ENCODE assay signal across 32 cellular contexts in the genomic region with DNA sequence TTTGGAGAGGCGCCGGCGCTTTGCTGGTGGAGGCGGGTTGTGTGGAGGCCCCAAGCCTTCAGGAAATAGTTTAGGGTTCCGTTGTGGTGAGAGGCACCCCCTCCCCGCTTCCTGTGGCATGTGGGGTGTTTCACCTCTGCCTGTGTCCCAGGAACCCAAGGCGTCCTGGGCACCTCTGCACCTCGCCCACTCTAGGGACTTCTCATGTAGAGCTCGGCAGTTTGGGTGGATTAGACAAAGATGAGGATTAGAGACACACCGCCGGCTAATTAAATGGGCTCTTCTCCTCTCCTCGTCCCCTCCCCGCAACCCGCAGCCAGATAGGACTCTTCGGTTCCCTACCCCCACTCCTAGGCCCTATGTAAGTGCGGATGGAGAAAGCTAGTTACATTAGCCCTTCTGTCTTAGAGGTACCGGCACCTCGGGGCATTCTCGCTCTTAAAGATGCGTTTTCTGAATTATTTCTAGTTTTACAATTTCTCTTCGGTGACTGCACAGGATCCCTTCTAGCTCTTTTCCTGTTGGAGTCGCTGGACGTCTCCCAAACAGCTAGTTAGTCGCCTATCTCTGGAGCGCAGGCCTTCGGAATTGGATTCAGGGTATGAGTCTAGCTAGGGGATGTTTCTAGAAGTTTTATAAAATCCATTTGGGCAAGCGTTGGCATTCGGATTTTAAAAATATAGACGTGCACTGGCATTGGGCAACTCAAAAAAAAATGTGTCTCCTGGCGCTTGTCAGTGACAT. TPM values are rescaled to one million over a fixed set of nuclear protein-coding genes. Genes with fewer than 3 reads are reported as not detected.
DNase-seq lines count a peak whose midpoint lies in the region; ATAC-seq and TF ChIP-seq lines count a peak whose summit lies in the region.
"Had no signal": no experiment of that assay in that cellular context is flagged by ENCODE, and none has a peak within 500 bp of the region (broad histone marks: within the 10 kb centered on the region; RNA-seq: fewer than 3 reads in every experiment).

No MANE protein-coding gene starts in this region.

- intact Hi-C loops in PC-3 (cut with micrococcal nuclease): no loop called here

- H3K4me1 Mint-ChIP-seq in endothelial cell (ENCODE audit: unreplicated experiment): peaks cover 12% of the 10 kb centered on the region
- H3K4me1 Mint-ChIP-seq in neural progenitor cell: peaks cover 32% of the 10 kb centered on the region
- H3K4me1 Mint-ChIP-seq in stimulated activated effector memory CD8-positive, alpha-beta T cell treated with anti-CD3 and anti-CD28 coated beads, Interleukin-12 subunit alpha, Interleukin-12 subunit beta, amount 100 ng/mL, for 72 hours: no peaks in the 10 kb centered on the region

- ATAC-seq in GM19351 (IDR thresholded peaks at IDR 0.05; ENCODE audit: unreplicated experiment): no peak
- no peak for ATAC-seq in stimulated activated effector memory CD8-positive, alpha-beta T cell treated with anti-CD3 and anti-CD28 coated beads, Interleukin-12 subunit alpha, Interleukin-12 subunit beta, amount 100 ng/mL, for 72 hours
- no peak for ATAC-seq in GM18858 (IDR thresholded peaks at IDR 0.05; ENCODE audit: unreplicated experiment)
- ATAC-seq in PC-3: no peak
- ATAC-seq: activated CD4-positive, alpha-beta T cell treated with anti-CD3 and anti-CD28 coated beads for 36 hours; heart left ventricle; naive thymus-derived CD4-positive, alpha-beta T cell had no signal

- H3K27me3 ChIP-seq in H7 (ENCODE audit: control insufficient read depth, insufficient read depth, low read length) (peaks cover 100% of the 10 kb centered on the region), neural progenitor cell (peaks cover 100% of the 10 kb centered on the region), PC-3 (ENCODE audit: low read length) (peaks cover 88% of the 10 kb centered on the region)

- H2AFZ ChIP-seq in neural progenitor cell (replicated peaks) (no peak overlapping the region), PC-3 (ENCODE audit: low read length) (no peak overlapping the region)

- H3K27me3 Mint-ChIP-seq in endothelial cell (ENCODE audit: unreplicated experiment) (peaks cover 35% of the 10 kb centered on the region), neural progenitor cell (ENCODE audit: insufficient read depth, low read depth) (peaks cover 92% of the 10 kb centered on the region)

- peaks cover 48% of the 10 kb centered on the region for H3F3A ChIP-seq in neural progenitor cell (ENCODE audit: low read depth)
- H3F3A ChIP-seq in PC-3 (ENCODE audit: low read length, unreplicated experiment): no peaks in the 10 kb centered on the region

- H3K27ac ChIP-seq in neural progenitor cell (no peak overlapping the region), PC-3 (ENCODE audit: low read length) (no peak overlapping the region)
- H3K27ac ChIP-seq: BLaER1 treated with 17β-estradiol and CSF1 and Interleukin-3, amounts not matched to agents 10 nM and 100 nM; esophagus squamous epithelium; foreskin keratinocyte; heart left ventricle; suprapubic skin had no signal

- H3K79me2 ChIP-seq in neural progenitor cell (ENCODE audit: low read depth) (no peaks in the 10 kb centered on the region), PC-3 (ENCODE audit: low read length) (no peaks in the 10 kb centered on the region)

- no peaks in the 10 kb centered on the region for H3K9me2 ChIP-seq in PC-3 (replicated peaks; ENCODE audit: low read length)

- H3K9ac ChIP-seq in neural progenitor cell (no peak overlapping the region), PC-3 (ENCODE audit: low read length) (no peak overlapping the region)
- H3K9ac ChIP-seq: BLaER1 treated with 17β-estradiol and CSF1 and Interleukin-3, amounts not matched to agents 10 nM and 100 nM had no signal

- TF ChIP-seq CTCF in endothelial cell (IDR thresholded peaks at IDR 0.05; ENCODE audit: unreplicated experiment) (no peak), neural progenitor cell (IDR thresholded peaks at IDR 0.05) (no peak), PC-3 (conservative IDR thresholded peaks at IDR 0.05; ENCODE audit: low read depth, low read length) (no peak)

- H3K27ac Mint-ChIP-seq in endothelial cell (ENCODE audit: unreplicated experiment) (no peak overlapping the region), neural progenitor cell (no peak overlapping the region)
- H3K27ac Mint-ChIP-seq in stimulated activated effector memory CD8-positive, alpha-beta T cell treated with anti-CD3 and anti-CD28 coated beads, Interleukin-12 subunit alpha, Interleukin-12 subunit beta, amount 100 ng/mL, for 72 hours: no peak overlapping the region
- H3K27ac Mint-ChIP-seq: activated CD4-positive, alpha-beta T cell treated with anti-CD3 and anti-CD28 coated beads for 36 hours; activated naive CD8-positive, alpha-beta T cell treated with anti-CD3 and anti-CD28 coated beads for 36 hours; naive thymus-derived CD4-positive, alpha-beta T cell had no signal

- H3K4me1 ChIP-seq in neural progenitor cell: peaks cover 45% of the 10 kb centered on the region
- H3K4me1 ChIP-seq in PC-3 (ENCODE audit: insufficient read depth, low read length): no peaks in the 10 kb centered on the region
- H3K4me1 ChIP-seq: BLaER1 treated with 17β-estradiol and CSF1 and Interleukin-3, amounts not matched to agents 10 nM and 100 nM; foreskin keratinocyte had no signal

- CTCF ChIA-PET in PC-3 (lab: Charles Lee): no interaction called here

- no peaks in the 10 kb centered on the region for H3K36me3 Mint-ChIP-seq in endothelial cell (ENCODE audit: low read depth, unreplicated experiment)
- H3K36me3 Mint-ChIP-seq in neural progenitor cell: no peaks in the 10 kb centered on the region
- H3K36me3 Mint-ChIP-seq in stimulated activated effector memory CD8-positive, alpha-beta T cell treated with anti-CD3 and anti-CD28 coated beads, Interleukin-12 subunit alpha, Interleukin-12 subunit beta, amount 100 ng/mL, for 72 hours: no peaks in the 10 kb centered on the region
- H3K36me3 Mint-ChIP-seq: activated naive CD8-positive, alpha-beta T cell treated with anti-CD3 and anti-CD28 coated beads for 36 hours; naive thymus-derived CD4-positive, alpha-beta T cell had no signal

- DNase-seq in H7: peak; percentile 74
- peak; percentile 5 for DNase-seq in Jurkat, Clone E6-1 (ENCODE audit: low read depth, low spot score)
- no peak for DNase-seq in endothelial cell (ENCODE audit: low spot score)
- DNase-seq in neural progenitor cell (ENCODE audit: low spot score): peak; percentile 76
- no peak for DNase-seq in stimulated activated effector memory CD8-positive, alpha-beta T cell treated with anti-CD3 and anti-CD28 coated beads, Interleukin-12 subunit alpha, Interleukin-12 subunit beta, amount 100 ng/mL, for 72 hours (ENCODE audit: low spot score in 2 of 2)
- DNase-seq in PC-3: no peak
- DNase-seq: activated CD4-positive, alpha-beta T cell treated with anti-CD3 and anti-CD28 coated beads for 36 hours; activated gamma-delta T cell; activated naive CD8-positive, alpha-beta T cell treated with anti-CD3 and anti-CD28 coated beads for 36 hours; anterior cingulate cortex; effector memory CD4-positive, alpha-beta T cell; esophagus squamous epithelium; heart left ventricle; Karpas-422; naive thymus-derived CD4-positive, alpha-beta T cell; NCI-H1417 treated with DMSO at 0.1 percent for 48 hours; NCI-H2107; NCI-H345; NCI-H69; nucleus accumbens; stimulated activated naive CD4-positive, alpha-beta T cell treated with Interleukin-2 at 50 U/mL for 16 hours had no signal

- H3K4me3 ChIP-seq in H7 (ENCODE audit: insufficient read depth, low read depth, low read length): peak overlapping the region; percentile 50
- no peak overlapping the region for H3K4me3 ChIP-seq in Jurkat, Clone E6-1 (ENCODE audit: low read length)
- H3K4me3 ChIP-seq in neural progenitor cell: peak overlapping the region; percentile 57
- no peak overlapping the region for H3K4me3 ChIP-seq in PC-3 (ENCODE audit: low read length)
- H3K4me3 ChIP-seq: BLaER1 treated with 17β-estradiol and CSF1 and Interleukin-3, amounts not matched to agents 10 nM and 100 nM; esophagus squamous epithelium; lung; suprapubic skin had no signal

- H3K4me3 Mint-ChIP-seq in endothelial cell (ENCODE audit: unreplicated experiment): peak overlapping the region; percentile 47
- no peak overlapping the region for H3K4me3 Mint-ChIP-seq in neural progenitor cell
- H3K4me3 Mint-ChIP-seq in stimulated activated effector memory CD8-positive, alpha-beta T cell treated with anti-CD3 and anti-CD28 coated beads, Interleukin-12 subunit alpha, Interleukin-12 subunit beta, amount 100 ng/mL, for 72 hours: no peak overlapping the region
- H3K4me3 Mint-ChIP-seq: activated CD4-positive, alpha-beta T cell treated with anti-CD3 and anti-CD28 coated beads for 36 hours; activated naive CD8-positive, alpha-beta T cell treated with anti-CD3 and anti-CD28 coated beads for 36 hours; naive thymus-derived CD4-positive, alpha-beta T cell had no signal

- H3K4me2 ChIP-seq in neural progenitor cell (peak overlapping the region; percentile 93), PC-3 (ENCODE audit: low read length) (no peak overlapping the region)
- H3K4me2 ChIP-seq: BLaER1 treated with 17β-estradiol and CSF1 and Interleukin-3, amounts not matched to agents 10 nM and 100 nM had no signal

- H3K9me3 Mint-ChIP-seq in endothelial cell (ENCODE audit: unreplicated experiment) (no peaks in the 10 kb centered on the region), neural progenitor cell (peaks cover 1% of the 10 kb centered on the region)
- no peaks in the 10 kb centered on the region for H3K9me3 Mint-ChIP-seq in stimulated activated effector memory CD8-positive, alpha-beta T cell treated with anti-CD3 and anti-CD28 coated beads, Interleukin-12 subunit alpha, Interleukin-12 subunit beta, amount 100 ng/mL, for 72 hours
- H3K9me3 Mint-ChIP-seq: activated naive CD8-positive, alpha-beta T cell treated with anti-CD3 and anti-CD28 coated beads for 36 hours had no signal

- no peaks in the 10 kb centered on the region for H3K36me3 ChIP-seq in H7 (replicated peaks; ENCODE audit: control insufficient read depth, insufficient read depth, low read length)
- no peaks in the 10 kb centered on the region for H3K36me3 ChIP-seq in neural progenitor cell
- no peaks in the 10 kb centered on the region for H3K36me3 ChIP-seq in PC-3 (ENCODE audit: low read depth, low read length)
- H3K36me3 ChIP-seq: BLaER1 treated with 17β-estradiol and CSF1 and Interleukin-3, amounts not matched to agents 10 nM and 100 nM; esophagus squamous epithelium; heart left ventricle; suprapubic skin had no signal

- H4K20me1 ChIP-seq in neural progenitor cell (ENCODE audit: low read depth) (peaks cover 98% of the 10 kb centered on the region), PC-3 (ENCODE audit: low read length) (no peaks in the 10 kb centered on the region)
- H4K20me1 ChIP-seq: BLaER1 treated with 17β-estradiol and CSF1 and Interleukin-3, amounts not matched to agents 10 nM and 100 nM had no signal

- BruUV-seq in PC-3 (replicated peaks; lab: Mats Ljungman, UMichigan): no TSS peak

- POLR2A ChIA-PET in PC-3 (lab: Charles Lee; ENCODE audit: unreplicated experiment): no interaction called here

- no peaks in the 10 kb centered on the region for H3K9me3 ChIP-seq in neural progenitor cell (ENCODE audit: low read depth)
- no peaks in the 10 kb centered on the region for H3K9me3 ChIP-seq in PC-3 (ENCODE audit: low read length)
- H3K9me3 ChIP-seq: esophagus squamous epithelium, heart left ventricle, suprapubic skin had no signal

RNA-seq across cellular contexts. Expression of a gene that starts 7.8 kb away (rescaled TPM):
- total RNA-seq in H7 (2014; rRNA removed; shearing (Covaris generic)): 0.38 and 0.48 TPM in 2 replicates
- not detected for polyA plus RNA-seq in Jurkat, Clone E6-1 (2012; ENCODE audit: insufficient read depth, insufficient read length)
- total RNA-seq in endothelial cell (ENCODE audit: unreplicated experiment) (not detected), neural progenitor cell (ENCODE audit: low replicate concordance) (not detected in 2 replicates), PC-3 (2014; rRNA removed) (not detected in 2 replicates)
- total RNA-seq: activated CD4-positive, alpha-beta T cell treated with anti-CD3 and anti-CD28 coated beads for 36 hours; activated CD8-positive, alpha-beta memory T cell treated with anti-CD3 and anti-CD28 coated beads for 36 hours; activated naive CD8-positive, alpha-beta T cell treated with anti-CD3 and anti-CD28 coated beads for 36 hours; bronchial epithelial cell; esophagus squamous epithelium; foreskin keratinocyte; G401; heart left ventricle; HepG2; lung; naive thymus-derived CD4-positive, alpha-beta T cell; suprapubic skin; ureter had no signal
- polyA plus RNA-seq: foreskin keratinocyte; heart left ventricle; HepG2; lung; naive thymus-derived CD4-positive, alpha-beta T cell had no signal

Comparison
In these comparisons a context has a peak if more than half of its experiments do, and no peak if none do; other contexts are left out.
1. DNase-seq: peak in H7 (single experiment), Jurkat, Clone E6-1 (single experiment) and neural progenitor cell (single experiment); none in endothelial cell (single experiment), stimulated activated effector memory CD8-positive, alpha-beta T cell treated with anti-CD3 and anti-CD28 coated beads, Interleukin-12 subunit alpha, Interleukin-12 subunit beta, amount 100 ng/mL, for 72 hours (0 of 2) and PC-3 (single experiment).
2. H3K4me3 ChIP-seq: peak in H7 (single experiment) and neural progenitor cell (single experiment); none in Jurkat, Clone E6-1 (single experiment) and PC-3 (single experiment).